Comparison of ENCODE assay signal across 1 cellular context in genomic region chr19:51904331-51905165, GRCh38.
TF ChIP-seq lines count a peak whose summit lies in the region.

ZNF649 (minus strand) TSS chr19:51905017; CDS start chr19:51900107, 4,910 bp downstream.

TF ChIP-seq in GM12878, 131 proteins besides CTCF, POLR2A, EP300 and RAD21 (continued from another document and continues in another):
- TF ChIP-seq REST (IDR thresholded peaks at IDR 0.05; ENCODE audit: low read depth, low read length) (no peak), ATF3 (IDR thresholded peaks at IDR 0.05; ENCODE audit: borderline replicate concordance, extremely low read depth, low read depth, low read length) (no peak), POLR2AphosphoS2 (IDR thresholded peaks at IDR 0.05; ENCODE audit: low read depth, low read length) (0 out of 2 replicates have a peak, but pooled peaks have one; percentile 45), CHD1 (IDR thresholded peaks at IDR 0.05; ENCODE audit: low read depth, low read length) (no peak), PML (IDR thresholded peaks at IDR 0.05; ENCODE audit: low read length) (no peak), NR2F1 (conservative IDR thresholded peaks at IDR 0.05) (0 out of 2 replicates have a peak, but pooled peaks have one; percentile 35), EGR1 (IDR thresholded peaks at IDR 0.05; ENCODE audit: borderline replicate concordance in 1 of 2, low read depth in 2 of 2, low read length in 2 of 2) (peak in 1 of 2 experiments; percentile 21; a peak in 1 of 3 replicates), CBFB (IDR thresholded peaks at IDR 0.05; ENCODE audit: low read depth) (peak; percentile 77; the same call in 1 of the 2 replicates), BCL3 (IDR thresholded peaks at IDR 0.05; ENCODE audit: borderline replicate concordance, insufficient read depth, low read depth, low read length, poor library complexity, severe bottlenecking) (no peak), CEBPB (IDR thresholded peaks at IDR 0.05; ENCODE audit: borderline replicate concordance in 1 of 2, low read depth in 2 of 2, low read length in 2 of 2) (no peak), ZNF592 (IDR thresholded peaks at IDR 0.05) (no peak), RB1 (IDR thresholded peaks at IDR 0.05; ENCODE audit: borderline replicate concordance) (no peak), SREBF2 (IDR thresholded peaks at IDR 0.05; ENCODE audit: low read length) (no peak), CBX3 (IDR thresholded peaks at IDR 0.05; ENCODE audit: borderline replicate concordance, low read depth) (no peak), PBX3 (IDR thresholded peaks at IDR 0.05; ENCODE audit: insufficient replicate concordance, low read depth, low read length) (no peak), SUZ12 (IDR thresholded peaks at IDR 0.05; ENCODE audit: unreplicated experiment) (no peak), TCF12 (IDR thresholded peaks at IDR 0.05; ENCODE audit: low read depth, low read length) (no peak), YY1 (IDR thresholded peaks at IDR 0.05; ENCODE audit: low read depth, low read length) (peak; percentile 100), BRCA1 (IDR thresholded peaks at IDR 0.05; ENCODE audit: low read depth, low read length) (no peak), POLR2AphosphoS5 (IDR thresholded peaks at IDR 0.05; ENCODE audit: low read length) (peak; percentile 66), ESRRA (IDR thresholded peaks at IDR 0.05; ENCODE audit: low read length) (no peak), NRF1 (conservative IDR thresholded peaks at IDR 0.05; ENCODE audit: low read depth, low read length) (no peak), SIN3A (IDR thresholded peaks at IDR 0.05; ENCODE audit: low read depth, low read length) (peak; percentile 67; the same call in 1 of the 2 replicates), RCOR1 (conservative IDR thresholded peaks at IDR 0.05; ENCODE audit: low read depth, low read length) (peak; percentile 97; the same call in 1 of the 2 replicates), GATAD2B (conservative IDR thresholded peaks at IDR 0.05; ENCODE audit: low read depth) (no peak), PKNOX1 (IDR thresholded peaks at IDR 0.05) (no peak), ZSCAN29 (IDR thresholded peaks at IDR 0.05) (no peak), RBBP5 (conservative IDR thresholded peaks at IDR 0.05) (no peak), ZBTB33 (IDR thresholded peaks at IDR 0.05) (no peak), RUNX3 (IDR thresholded peaks at IDR 0.05; ENCODE audit: low read length) (peak; percentile 80), TBL1XR1 (IDR thresholded peaks at IDR 0.05; ENCODE audit: low read depth, low read length) (no peak), STAT3 (IDR thresholded peaks at IDR 0.05; ENCODE audit: low read depth, low read length) (no peak), SMC3 (IDR thresholded peaks at IDR 0.05; ENCODE audit: borderline replicate concordance, low read length) (no peak), ZNF24 (IDR thresholded peaks at IDR 0.05) (no peak), ZBED1 (IDR thresholded peaks at IDR 0.05; ENCODE audit: borderline replicate concordance) (no peak), IKZF2 (IDR thresholded peaks at IDR 0.05) (no peak; a peak in 2 of 4 replicates), SMAD5 (IDR thresholded peaks at IDR 0.05; ENCODE audit: low read depth) (no peak), IKZF1 (conservative IDR thresholded peaks at IDR 0.05) (peak; percentile 74), PAX5 (IDR thresholded peaks at IDR 0.05; ENCODE audit: borderline replicate concordance, low read depth, low read length) (no peak), HDGF (IDR thresholded peaks at IDR 0.05) (peak; percentile 85; the same call in 1 of the 2 replicates), ELK1 (IDR thresholded peaks at IDR 0.05; ENCODE audit: low read depth, low read length) (no peak), BACH1 (IDR thresholded peaks at IDR 0.05; ENCODE audit: borderline replicate concordance) (no peak), NBN (IDR thresholded peaks at IDR 0.05) (peak; percentile 85), TCF3 (IDR thresholded peaks at IDR 0.05; ENCODE audit: borderline replicate concordance, insufficient read depth, low read depth, low read length) (no peak), RAD51 (IDR thresholded peaks at IDR 0.05) (no peak), MEF2A (IDR thresholded peaks at IDR 0.05; ENCODE audit: insufficient read depth, low read depth, low read length) (no peak), RELB (IDR thresholded peaks at IDR 0.05; ENCODE audit: low read depth) (peak; percentile 60; the same call in 1 of the 2 replicates), KLF5 (IDR thresholded peaks at IDR 0.05; ENCODE audit: partially characterized antibody) (no peak), MLLT1 (IDR thresholded peaks at IDR 0.05) (peak; percentile 85), KDM1A (IDR thresholded peaks at IDR 0.05; ENCODE audit: borderline replicate concordance) (no peak)
